In genomic region chr10:123665371-123666286, GRCh38 we compare ENCODE assay signal across 1 cellular context.
TF ChIP-seq lines count a peak whose summit lies in the region.

No MANE protein-coding gene starts in this region.

TF ChIP-seq in H1, 55 proteins besides CTCF, POLR2A, EP300 and RAD21:
- peak; percentile 60 for TF ChIP-seq KDM4A (IDR thresholded peaks at IDR 0.05; ENCODE audit: low read depth, low read length, severe bottlenecking)
- no peak for TF ChIP-seq RBBP5 (IDR thresholded peaks at IDR 0.05; ENCODE audit: borderline replicate concordance, low read depth, low read length)
